ENCODE assay signal across 27 cellular contexts in the genomic region with DNA sequence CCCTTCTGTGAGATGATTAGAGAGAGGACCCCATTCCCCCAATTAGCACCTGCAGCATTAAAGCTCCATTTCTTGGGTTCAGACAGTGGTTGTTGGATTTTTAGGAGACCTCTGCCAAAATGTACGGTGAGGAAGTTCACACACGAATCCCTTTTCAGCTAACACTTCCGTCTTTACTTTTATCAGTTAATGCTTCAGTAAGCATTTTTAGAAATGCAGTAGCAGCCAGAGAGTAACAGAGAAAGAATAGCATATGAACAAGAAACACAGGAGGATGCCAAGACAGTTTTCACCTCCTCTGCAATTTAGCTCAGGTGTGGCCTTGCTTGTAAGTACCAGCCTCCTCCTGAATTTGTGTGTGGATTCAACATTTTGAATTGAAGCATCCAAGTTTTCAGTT.
"Had no signal": no experiment of that assay in that cellular context is flagged by ENCODE, and none has a peak within 500 bp of the region (broad histone marks: within the 10 kb centered on the region; RNA-seq: fewer than 3 reads in every experiment).

No MANE protein-coding gene starts in this region.

- H3K27ac ChIP-seq: stomach, suprapubic skin, testis, thoracic aorta, thyroid gland, tibial artery, tibial nerve, transverse colon, upper lobe of left lung, upper lobe of right lung, uterus, vagina had no signal

- H3K9me3 ChIP-seq: testis, thoracic aorta, thyroid gland, uterus, vagina had no signal

- H3K36me3 ChIP-seq: stomach, suprapubic skin, thoracic aorta, thyroid gland, tibial artery, tibial nerve, transverse colon, upper lobe of left lung, upper lobe of right lung, uterus, vagina had no signal

- H3K4me1 ChIP-seq: stomach, suprapubic skin, testis, thyroid gland, tibial artery, tibial nerve, transverse colon, upper lobe of left lung, upper lobe of right lung, uterus, vagina had no signal

- ATAC-seq: stimulated activated effector memory CD8-positive, alpha-beta T cell treated with anti-CD3 and anti-CD28 coated beads, Interleukin-12 subunit alpha, Interleukin-12 subunit beta, amount 100 ng/mL, for 72 hours; stimulated activated memory B cell treated with anti-CD40 and anti-IgM and Interleukin-4, amounts not matched to agents 10 μg/mL and 1 μg/mL and 100 μg/mL, for 72 hours; stimulated activated naive B cell treated with anti-CD40 and anti-IgM and Interleukin-4, amounts not matched to agents 10 μg/mL and 1 μg/mL and 100 μg/mL, for 72 hours; stimulated activated naive CD8-positive, alpha-beta T cell treated with anti-CD3 and anti-CD28 coated beads, Interleukin-15, amount 100 ng/mL, for 72 hours; stimulated activated naive CD8-positive, alpha-beta T cell treated with anti-CD3 and anti-CD28 coated beads, Interleukin-15, Interleukin-2, amounts not matched to agents 100 U/mL and 50 U/mL, for 24 hours; upper lobe of right lung had no signal

- FAIRE-seq: urothelium cell line had no signal

- H3K27me3 ChIP-seq: stomach, suprapubic skin, testis, thyroid gland, tibial artery, tibial nerve, transverse colon, upper lobe of left lung, upper lobe of right lung, uterus, vagina had no signal

- DNase-seq: stimulated activated CD4-positive, alpha-beta T cell treated with anti-CD3 and anti-CD28 coated beads, Interleukin-2, amount 100 ng/mL, for 48 hours; stimulated activated CD4-positive, alpha-beta T cell treated with anti-CD3 and anti-CD28 coated beads, Interleukin-4, amount 100 ng/mL, for 1 hour; stimulated activated CD4-positive, alpha-beta T cell treated with anti-CD3 and anti-CD28 coated beads, Interleukin-4, amount 100 ng/mL, for 24 hours; stimulated activated CD4-positive, alpha-beta T cell treated with anti-CD3 and anti-CD28 coated beads, Interleukin-4, amount 100 ng/mL, for 4 hours; stimulated activated CD8-positive, alpha-beta memory T cell treated with anti-CD3 and anti-CD28 coated beads, Interleukin-4, amount 100 ng/mL, for 48 hours; stimulated activated naive B cell treated with anti-CD40 and anti-IgM and Interleukin-4, amounts not matched to agents 10 μg/mL and 1 μg/mL and 100 μg/mL, for 72 hours; stimulated activated naive CD4-positive, alpha-beta T cell; stimulated activated naive CD4-positive, alpha-beta T cell treated with Interleukin-2 at 50 U/mL for 16 hours; stimulated activated naive CD8-positive, alpha-beta T cell treated with anti-CD3 and anti-CD28 coated beads, Interleukin-15, amount 100 ng/mL, for 72 hours; stimulated activated naive CD8-positive, alpha-beta T cell treated with anti-CD3 and anti-CD28 coated beads, Interleukin-15, Interleukin-2, amounts not matched to agents 100 U/mL and 50 U/mL, for 24 hours; stomach; substantia nigra; testis; thyroid gland; tibial artery; transverse colon; trophoblast cell; upper lobe of left lung; upper lobe of right lung; uterus had no signal

- H3K4me3 ChIP-seq: stomach, suprapubic skin, testis, thoracic aorta, thyroid gland, tibial artery, tibial nerve, transverse colon, upper lobe of left lung, upper lobe of right lung, uterus, vagina had no signal
